In the genomic region with DNA sequence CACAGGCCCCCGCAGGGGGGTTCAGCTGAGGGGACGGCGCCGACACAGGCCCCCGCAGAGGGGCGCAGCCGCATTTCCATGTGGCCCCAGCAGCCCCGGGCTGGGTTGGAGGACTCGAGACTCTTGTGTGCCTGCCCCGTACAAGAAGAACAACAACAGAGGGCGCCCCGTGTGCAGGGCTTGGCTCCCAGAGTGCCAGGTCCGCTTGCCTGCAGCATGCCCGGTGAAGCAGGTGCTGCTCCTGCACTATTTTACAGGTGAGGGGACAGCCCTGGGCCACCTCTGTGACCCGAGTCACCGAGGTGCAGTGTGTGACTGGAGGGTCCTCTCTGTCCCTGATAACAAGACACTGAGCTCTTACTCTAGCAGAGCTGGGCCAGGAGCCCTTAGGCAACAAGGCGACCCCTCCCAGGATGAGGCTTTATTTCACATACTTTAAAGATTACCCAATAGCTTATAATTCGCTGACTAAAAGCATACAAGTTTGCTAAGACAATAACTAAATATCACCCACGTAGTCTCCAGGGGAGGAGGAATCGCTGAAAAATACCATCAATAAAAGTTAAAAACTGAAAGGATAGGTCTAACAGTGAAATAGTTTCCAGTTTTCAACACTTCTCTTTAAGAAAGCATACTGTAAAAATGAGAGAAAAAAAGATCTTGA, we compare ENCODE assay signal across 1 cellular context.
TF ChIP-seq lines count a peak whose summit lies in the region.

No MANE protein-coding gene starts in this region.

TF ChIP-seq in IMR-90, 13 proteins besides CTCF, POLR2A, EP300 and RAD21:
- TF ChIP-seq CEBPB (IDR thresholded peaks at IDR 0.05; ENCODE audit: low read depth, low read length): peak; percentile 75
- no peak for TF ChIP-seq MAZ (IDR thresholded peaks at IDR 0.05; ENCODE audit: borderline replicate concordance, low read depth, low read length)
- 0 out of 2 replicates have a peak, but pooled peaks have one; percentile 9 for TF ChIP-seq MAFK (IDR thresholded peaks at IDR 0.05; ENCODE audit: low read depth, low read length)
